ENCODE assay signal across 19 cellular contexts in the genomic region with DNA sequence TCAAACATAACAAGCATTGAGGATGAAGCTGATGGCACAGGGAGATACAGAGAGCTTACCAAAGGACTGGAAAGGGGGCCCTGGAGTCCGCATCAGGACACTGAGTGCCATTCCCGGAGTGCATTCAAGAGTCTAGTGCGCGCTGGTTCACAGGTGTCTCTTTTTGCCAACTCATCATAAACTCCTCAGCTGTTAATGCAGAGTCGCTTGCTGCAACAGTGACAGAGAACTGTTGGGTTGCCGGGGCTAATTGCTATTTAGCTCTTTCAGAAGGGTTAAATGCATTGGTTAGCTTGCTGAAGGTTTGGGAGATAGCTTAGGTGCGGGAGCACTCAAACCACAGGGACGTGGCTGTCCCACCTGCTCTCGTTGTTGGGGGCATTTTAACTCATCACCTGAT.
"Had no signal": no experiment of that assay in that cellular context is flagged by ENCODE, and none has a peak within 500 bp of the region (broad histone marks: within the 10 kb centered on the region; RNA-seq: fewer than 3 reads in every experiment).

No MANE protein-coding gene starts in this region.

- H3K4me3 ChIP-seq: heart right ventricle, pancreas, right atrium auricular region, suprapubic skin, thyroid gland had no signal

- H3K4me1 Mint-ChIP-seq: nephron had no signal

- DNase-seq: effector memory CD4-positive, alpha-beta T cell; heart right ventricle; mammary epithelial cell; occipital lobe; pancreas; small intestine; stimulated activated CD4-positive, alpha-beta T cell treated with anti-CD3 and anti-CD28 coated beads, Interleukin-12 subunit alpha, Interleukin-12 subunit beta, amount 100 ng/mL, for 4 hours; stimulated activated naive CD4-positive, alpha-beta T cell; thyroid gland had no signal

- H3K9me3 ChIP-seq: pancreas, right atrium auricular region, suprapubic skin, thyroid gland had no signal

- H3K4me3 Mint-ChIP-seq: nephron, type B pancreatic cell had no signal

- H3K36me3 Mint-ChIP-seq: type B pancreatic cell had no signal

- H3K27me3 ChIP-seq: heart right ventricle, right atrium auricular region, suprapubic skin, thyroid gland had no signal

- FAIRE-seq: endometrium, frontal cortex, islet of Langerhans, pancreas, small intestine, urothelium cell line had no signal

- H3K27ac ChIP-seq: heart right ventricle, pancreas, right atrium auricular region, suprapubic skin, thyroid gland had no signal

- ATAC-seq: esophagus mucosa, heart right ventricle, left lobe of liver, pancreas had no signal

- H3K36me3 ChIP-seq: heart right ventricle, pancreas, right atrium auricular region, suprapubic skin, thyroid gland had no signal

- H3K27ac Mint-ChIP-seq: nephron, type B pancreatic cell had no signal

- H3K9me3 Mint-ChIP-seq: nephron, type B pancreatic cell had no signal

- H3K4me1 ChIP-seq: heart right ventricle, pancreas, right atrium auricular region, suprapubic skin, thyroid gland had no signal
